In genomic region chr19:2089727-2090053, GRCh38 we compare ENCODE assay signal across 1 cellular context.
TF ChIP-seq lines count a peak whose summit lies in the region.

No MANE protein-coding gene starts in this region.

TF ChIP-seq in WTC11, 78 proteins besides CTCF, POLR2A, EP300 and RAD21 (continued from another document):
- TF ChIP-seq, protein P1, sequence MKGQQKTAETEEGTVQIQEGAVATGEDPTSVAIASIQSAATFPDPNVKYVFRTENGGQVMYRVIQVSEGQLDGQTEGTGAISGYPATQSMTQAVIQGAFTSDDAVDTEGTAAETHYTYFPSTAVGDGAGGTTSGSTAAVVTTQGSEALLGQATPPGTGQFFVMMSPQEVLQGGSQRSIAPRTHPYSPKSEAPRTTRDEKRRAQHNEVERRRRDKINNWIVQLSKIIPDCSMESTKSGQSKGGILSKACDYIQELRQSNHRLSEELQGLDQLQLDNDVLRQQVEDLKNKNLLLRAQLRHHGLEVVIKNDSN (CRISPR knock-in tag; IDR thresholded peaks at IDR 0.05): no peak
- TF ChIP-seq, protein P2, sequence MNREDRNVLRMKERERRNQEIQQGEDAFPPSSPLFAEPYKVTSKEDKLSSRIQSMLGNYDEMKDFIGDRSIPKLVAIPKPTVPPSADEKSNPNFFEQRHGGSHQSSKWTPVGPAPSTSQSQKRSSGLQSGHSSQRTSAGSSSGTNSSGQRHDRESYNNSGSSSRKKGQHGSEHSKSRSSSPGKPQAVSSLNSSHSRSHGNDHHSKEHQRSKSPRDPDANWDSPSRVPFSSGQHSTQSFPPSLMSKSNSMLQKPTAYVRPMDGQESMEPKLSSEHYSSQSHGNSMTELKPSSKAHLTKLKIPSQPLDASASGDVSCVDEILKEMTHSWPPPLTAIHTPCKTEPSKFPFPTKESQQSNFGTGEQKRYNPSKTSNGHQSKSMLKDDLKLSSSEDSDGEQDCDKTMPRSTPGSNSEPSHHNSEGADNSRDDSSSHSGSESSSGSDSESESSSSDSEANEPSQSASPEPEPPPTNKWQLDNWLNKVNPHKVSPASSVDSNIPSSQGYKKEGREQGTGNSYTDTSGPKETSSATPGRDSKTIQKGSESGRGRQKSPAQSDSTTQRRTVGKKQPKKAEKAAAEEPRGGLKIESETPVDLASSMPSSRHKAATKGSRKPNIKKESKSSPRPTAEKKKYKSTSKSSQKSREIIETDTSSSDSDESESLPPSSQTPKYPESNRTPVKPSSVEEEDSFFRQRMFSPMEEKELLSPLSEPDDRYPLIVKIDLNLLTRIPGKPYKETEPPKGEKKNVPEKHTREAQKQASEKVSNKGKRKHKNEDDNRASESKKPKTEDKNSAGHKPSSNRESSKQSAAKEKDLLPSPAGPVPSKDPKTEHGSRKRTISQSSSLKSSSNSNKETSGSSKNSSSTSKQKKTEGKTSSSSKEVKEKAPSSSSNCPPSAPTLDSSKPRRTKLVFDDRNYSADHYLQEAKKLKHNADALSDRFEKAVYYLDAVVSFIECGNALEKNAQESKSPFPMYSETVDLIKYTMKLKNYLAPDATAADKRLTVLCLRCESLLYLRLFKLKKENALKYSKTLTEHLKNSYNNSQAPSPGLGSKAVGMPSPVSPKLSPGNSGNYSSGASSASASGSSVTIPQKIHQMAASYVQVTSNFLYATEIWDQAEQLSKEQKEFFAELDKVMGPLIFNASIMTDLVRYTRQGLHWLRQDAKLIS (CRISPR knock-in tag; IDR thresholded peaks at IDR 0.05; ENCODE audit: borderline replicate concordance): no peak
- TF ChIP-seq ETV6 (CRISPR knock-in tag; IDR thresholded peaks at IDR 0.05) (no peak), IRF2 (CRISPR knock-in tag; IDR thresholded peaks at IDR 0.05; ENCODE audit: borderline replicate concordance, low read depth) (no peak), ZNF263 (CRISPR knock-in tag; IDR thresholded peaks at IDR 0.05; ENCODE audit: low read depth) (no peak), KAT7 (CRISPR knock-in tag; IDR thresholded peaks at IDR 0.05; ENCODE audit: borderline replicate concordance) (no peak), AR (CRISPR knock-in tag; IDR thresholded peaks at IDR 0.05) (no peak), GABPB1 (CRISPR knock-in tag; IDR thresholded peaks at IDR 0.05) (no peak), SMAD4 (CRISPR knock-in tag; IDR thresholded peaks at IDR 0.05) (no peak)
